In genomic region chr10:99619851-99620712, GRCh38 we compare ENCODE assay signal across 8 cellular contexts. TPM values are rescaled to one million over a fixed set of nuclear protein-coding genes. Genes with fewer than 3 reads are reported as not detected.
DNase-seq lines count a peak whose midpoint lies in the region; ATAC-seq and TF ChIP-seq lines count a peak whose summit lies in the region.

TSS of gene SLC25A28 (minus strand) at chr10:99620439. CDS start at chr10:99620335, 104 bp downstream.

- peak within 1 kb of the TSS; percentile 92 for H3K4me2 ChIP-seq in Karpas-422 (ENCODE audit: low read depth, low read length, poor library complexity, severe bottlenecking)

- no peaks in the 10 kb centered on the region for H4K20me1 ChIP-seq in Karpas-422 (ENCODE audit: insufficient read depth, low read depth, low read length)

- peak in 9 of 10 experiments; percentile 79 to 95 (median 88) for DNase-seq in CD4-positive, alpha-beta T cell
- DNase-seq in Karpas-422, result peak; percentile 99
- DNase-seq in RPMI8226, result peak; percentile 95
- DNase-seq in activated gamma-delta T cell treated with Interleukin-2 at 50 U/mL for 16 hours, result peak; percentile 93
- peak; percentile 100 for DNase-seq in fibroblast of the conjunctiva (ENCODE audit: low read depth)

- H3K4me3 ChIP-seq in Karpas-422 (ENCODE audit: low read length), result peak within 1 kb of the TSS; percentile 82

- ATAC-seq in CD4-positive, alpha-beta T cell (ENCODE audit: poor library complexity), result peak; percentile 78
- peak; percentile 80 for ATAC-seq in GM21576 (IDR thresholded peaks at IDR 0.05; ENCODE audit: unreplicated experiment)

- no peaks in the 10 kb centered on the region for H3K9me3 ChIP-seq in CD4-positive, alpha-beta T cell (ENCODE audit: control insufficient read depth, low read length)
- H3K9me3 ChIP-seq in Karpas-422 (ENCODE audit: low read length), result no peaks in the 10 kb centered on the region

- H3K4me1 ChIP-seq in Karpas-422 (ENCODE audit: low read length), result peaks cover 36% of the 10 kb centered on the region

- POLR2A ChIA-PET in CD4-positive, alpha-beta T cell (lab: Charles Lee), result interaction anchor here (0.6 to 4.8 kb wide), 14 partner anchors 8 to 1174 kb away, joined by 3 to 57 read pairs (median 5); partner anchors contain the start of genes COX15, CUTC, ENTPD7 and GOT1

- CTCF ChIA-PET in CD4-positive, alpha-beta T cell (lab: Charles Lee), result interaction anchor here (0.5 to 1.4 kb wide), 2 partner anchors 39 to 609 kb away, joined by 3 read pairs; partner anchors contain the start of gene ENTPD7

- H3K27ac ChIP-seq in CD4-positive, alpha-beta T cell (ENCODE audit: low read depth, low read length), result peak within 1 kb of the TSS; percentile 93
- peak within 1 kb of the TSS; percentile 83 for H3K27ac ChIP-seq in Karpas-422 (ENCODE audit: low read length)

- H3K9me2 ChIP-seq in Karpas-422 (replicated peaks; ENCODE audit: insufficient read depth, low read length), result no peaks in the 10 kb centered on the region

- H3K79me2 ChIP-seq in Karpas-422 (ENCODE audit: low read length), result peaks cover 48% of the 10 kb centered on the region

- H2AFZ ChIP-seq in Karpas-422 (ENCODE audit: low read length), result peak within 1 kb of the TSS; percentile 70; the same call in 1 of the 2 replicates

- H3K9me3 Mint-ChIP-seq in CD4-positive, alpha-beta T cell, result no peaks in the 10 kb centered on the region
- H3K9me3 Mint-ChIP-seq in nephron, result no peaks in the 10 kb centered on the region
- H3K9me3 Mint-ChIP-seq in stimulated activated naive CD8-positive, alpha-beta T cell treated with anti-CD3 and anti-CD28 coated beads, Interleukin-15, Interleukin-2, amounts not matched to agents 100 ng/mL and 50 ng/mL, for 24 hours, result no peaks in the 10 kb centered on the region

- peak within 1 kb of the TSS; percentile 91 for H3K4me3 Mint-ChIP-seq in CD4-positive, alpha-beta T cell
- H3K4me3 Mint-ChIP-seq in nephron, result peak within 1 kb of the TSS; percentile 83 to 90 (median 87)
- peak within 1 kb of the TSS; percentile 94 for H3K4me3 Mint-ChIP-seq in stimulated activated naive CD8-positive, alpha-beta T cell treated with anti-CD3 and anti-CD28 coated beads, Interleukin-15, Interleukin-2, amounts not matched to agents 100 ng/mL and 50 ng/mL, for 24 hours

- H3K9ac ChIP-seq in Karpas-422 (ENCODE audit: low read length), result peak within 1 kb of the TSS; percentile 91

- no peaks in the 10 kb centered on the region for H3K27me3 ChIP-seq in CD4-positive, alpha-beta T cell (ENCODE audit: control insufficient read depth, insufficient read depth, low read length)
- H3K27me3 ChIP-seq in Karpas-422 (ENCODE audit: low read length), result no peaks in the 10 kb centered on the region

- intact Hi-C loops in CD4-positive, alpha-beta T cell (cut with DNase I, micrococcal nuclease), result loop anchor here (1.0 to 10.0 kb wide), 7 partner anchors 92 to 1485 kb away; partner anchors contain the start of genes GOT1 (in 2 of the 2), COX15 (in 1 of the 2), CUTC (in 1 of the 2) and ERLIN1 (in 1 of the 2)

- H3K27me3 Mint-ChIP-seq in CD4-positive, alpha-beta T cell, result no peaks in the 10 kb centered on the region
- no peaks in the 10 kb centered on the region for H3K27me3 Mint-ChIP-seq in nephron (ENCODE audit: low read depth)
- H3K27me3 Mint-ChIP-seq in stimulated activated naive CD8-positive, alpha-beta T cell treated with anti-CD3 and anti-CD28 coated beads, Interleukin-15, Interleukin-2, amounts not matched to agents 100 ng/mL and 50 ng/mL, for 24 hours, result no peaks in the 10 kb centered on the region

- no peak for TF ChIP-seq CTCF in CD4-positive, alpha-beta T cell (IDR thresholded peaks at IDR 0.05)
- TF ChIP-seq CTCF in nephron (IDR thresholded peaks at IDR 0.05; ENCODE audit: unreplicated experiment in 3 of 3), result no peak

- peaks cover 19% of the 10 kb centered on the region for H3K36me3 Mint-ChIP-seq in CD4-positive, alpha-beta T cell (ENCODE audit: low read depth)
- H3K36me3 Mint-ChIP-seq in nephron (ENCODE audit: low read depth), result no peaks in the 10 kb centered on the region
- H3K36me3 Mint-ChIP-seq in stimulated activated naive CD8-positive, alpha-beta T cell treated with anti-CD3 and anti-CD28 coated beads, Interleukin-15, Interleukin-2, amounts not matched to agents 100 ng/mL and 50 ng/mL, for 24 hours (ENCODE audit: low read depth), result peaks cover 30% of the 10 kb centered on the region

- peak within 1 kb of the TSS; percentile 91 for H3K27ac Mint-ChIP-seq in CD4-positive, alpha-beta T cell
- H3K27ac Mint-ChIP-seq in nephron, result peak within 1 kb of the TSS; percentile 68 to 97 (median 95)
- peak within 1 kb of the TSS; percentile 97 for H3K27ac Mint-ChIP-seq in stimulated activated naive CD8-positive, alpha-beta T cell treated with anti-CD3 and anti-CD28 coated beads, Interleukin-15, Interleukin-2, amounts not matched to agents 100 ng/mL and 50 ng/mL, for 24 hours

- no peaks in the 10 kb centered on the region; the same call in 1 of the 2 replicates for H3K36me3 ChIP-seq in Karpas-422 (ENCODE audit: insufficient read depth, low read length)

- H3K4me1 Mint-ChIP-seq in CD4-positive, alpha-beta T cell (ENCODE audit: low read depth), result peaks cover 58% of the 10 kb centered on the region
- peaks cover 28% of the 10 kb centered on the region for H3K4me1 Mint-ChIP-seq in nephron
- peaks cover 57% of the 10 kb centered on the region for H3K4me1 Mint-ChIP-seq in stimulated activated naive CD8-positive, alpha-beta T cell treated with anti-CD3 and anti-CD28 coated beads, Interleukin-15, Interleukin-2, amounts not matched to agents 100 ng/mL and 50 ng/mL, for 24 hours (ENCODE audit: low read depth)

RNA-seq across cellular contexts. Expression of gene SLC25A28, which starts in this region (rescaled TPM):
- 100 to 1,000 TPM; 112 to 113 TPM for total RNA-seq in CD4-positive, alpha-beta T cell
- 32.9 and 36.4 TPM in 2 replicates for total RNA-seq in Karpas-422 (2014; rRNA removed; shearing (Covaris generic); ENCODE audit: low replicate concordance)

Comparison
In these comparisons a context has a peak if more than half of its experiments do, and no peak if none do; other contexts are left out.
1. Peak in every context shown above with its lines: DNase-seq, ATAC-seq, H3K4me3 ChIP-seq and H3K27ac ChIP-seq.